ENCODE assay signal across 9 cellular contexts in genomic region chr13:110562696-110563462, GRCh38. TPM values are rescaled to one million over a fixed set of nuclear protein-coding genes. Genes with fewer than 3 reads are reported as not detected.
DNase-seq lines count a peak whose midpoint lies in the region; ATAC-seq and TF ChIP-seq lines count a peak whose summit lies in the region.
"Had no signal": no experiment of that assay in that cellular context is flagged by ENCODE, and none has a peak within 500 bp of the region (broad histone marks: within the 10 kb centered on the region; RNA-seq: fewer than 3 reads in every experiment).

No MANE protein-coding gene starts in this region.

- H3K36me3 ChIP-seq in heart right ventricle (peaks cover 0 to 4% (median 0%) of the 10 kb centered on the region in 9 donors), muscle layer of duodenum (ENCODE audit: control insufficient read depth in 1 of 2, insufficient read depth in 2 of 2, low read length in 2 of 2) (no peaks in the 10 kb centered on the region), vagina (no peaks in the 10 kb centered on the region)

- H3K4me3 ChIP-seq in heart right ventricle, result peak overlapping the region in 9 of 10 donors; percentile 63 to 97 (median 87)
- H3K4me3 ChIP-seq in muscle layer of duodenum (ENCODE audit: low read depth in 1 of 2, low read length in 2 of 2), result peak overlapping the region; percentile 89 to 91
- peak overlapping the region; percentile 76 to 97 for H3K4me3 ChIP-seq in vagina

- no peaks in the 10 kb centered on the region for H3K9me3 Mint-ChIP-seq in central memory CD8-positive, alpha-beta T cell

- 85 to 90% methylated on average over 17 of the region's 17 CpGs for WGBS in heart right ventricle, 2 donors

- H3K36me3 Mint-ChIP-seq in central memory CD8-positive, alpha-beta T cell (ENCODE audit: insufficient read depth), result peaks cover 5% of the 10 kb centered on the region

- peak overlapping the region; percentile 56 for H3K27ac Mint-ChIP-seq in central memory CD8-positive, alpha-beta T cell (ENCODE audit: low read depth)

- H3K27me3 ChIP-seq in heart right ventricle (no peaks in the 10 kb centered on the region), muscle layer of duodenum (ENCODE audit: low read depth, low read length) (no peaks in the 10 kb centered on the region), vagina (no peaks in the 10 kb centered on the region)

- H3K4me1 ChIP-seq in heart right ventricle (peaks cover 3 to 46% (median 35%) of the 10 kb centered on the region in 9 donors), muscle layer of duodenum (ENCODE audit: control insufficient read depth in 1 of 2, insufficient read depth in 2 of 2, low read length in 2 of 2) (peaks cover 0 to 20% of the 10 kb centered on the region in 2 donors), vagina (peaks cover 31% of the 10 kb centered on the region)

- H3K27ac ChIP-seq in heart right ventricle, result peak overlapping the region in 6 of 10 donors; percentile 93 to 98 (median 96)
- peak overlapping the region; percentile 90 for H3K27ac ChIP-seq in muscle layer of duodenum (ENCODE audit: low read length)
- H3K27ac ChIP-seq in vagina, result no peak overlapping the region

- peak overlapping the region; percentile 93 for H3K4me3 Mint-ChIP-seq in central memory CD8-positive, alpha-beta T cell

- TF ChIP-seq CTCF in heart right ventricle (IDR thresholded peaks at IDR 0.05), result no peak
- TF ChIP-seq CTCF in vagina (IDR thresholded peaks at IDR 0.05), result no peak

- no peak for TF ChIP-seq POLR2A in vagina (IDR thresholded peaks at IDR 0.05)

- ATAC-seq in heart right ventricle, result no peak
- ATAC-seq in left ventricle myocardium superior, result no peak
- ATAC-seq in central memory CD8-positive, alpha-beta T cell (replicated peaks; ENCODE audit: extremely low read depth, poor library complexity, severe bottlenecking), result no peak
- ATAC-seq in HG02840 (IDR thresholded peaks at IDR 0.05; ENCODE audit: low FRiP score, unreplicated experiment), result no peak

- H3K9me3 ChIP-seq in heart right ventricle (no peaks in the 10 kb centered on the region), muscle layer of duodenum (ENCODE audit: control insufficient read depth in 1 of 2, low read length in 2 of 2) (no peaks in the 10 kb centered on the region), vagina (no peaks in the 10 kb centered on the region)

- H3K27me3 Mint-ChIP-seq in central memory CD8-positive, alpha-beta T cell, result peaks cover 19% of the 10 kb centered on the region

- DNase-seq in heart right ventricle (no peak), left ventricle myocardium superior (no peak), vagina (ENCODE audit: extremely low spot score in 2 of 2) (no peak), HK-2 (ENCODE audit: unreplicated experiment) (no peak), AML-193 (lab: John Stamatoyannopoulos, UW) (no peak)
- DNase-seq in central memory CD8-positive, alpha-beta T cell (ENCODE audit: low spot score in 2 of 2), result no peak
- DNase-seq: NCI-H524 treated with DMSO at 0.1 percent for 48 hours had no signal

- intact Hi-C loops in heart right ventricle (cut with DNase I) (loop anchor here in 6 of 10 donors (5.0 to 10.0 kb wide), 7 partner anchors 36 to 338 kb away; partner anchors contain the start of gene NAXD (in 1 of the 6)), left ventricle myocardium superior (cut with micrococcal nuclease) (loop anchor here (10.0 kb wide), 1 partner anchor 58 kb away; no protein-coding TSS in a partner anchor), vagina (cut with DNase I) (no loop called here)

- H3K4me1 Mint-ChIP-seq in central memory CD8-positive, alpha-beta T cell, result peaks cover 18% of the 10 kb centered on the region

RNA-seq across cellular contexts. Expression of gene RAB20, which starts 1.4 kb away (rescaled TPM):
- total RNA-seq in heart right ventricle (10 to 100 TPM in 9 of 10 donors, 1 to 10 TPM in 1; 9.4 to 40.8 (median 12.5) TPM), left ventricle myocardium superior (10.3 TPM), vagina (15.2 TPM)
- polyA plus RNA-seq in heart right ventricle, result 10 to 100 TPM in 1 of 2 donors, 1 to 10 TPM in 1; 5.4 to 15.3 TPM

RNA-seq across cellular contexts. Expression of gene NAXD, which starts 52.5 kb away (rescaled TPM):
- total RNA-seq in heart right ventricle (10 to 100 TPM; 24.7 to 33.9 (median 27.8) TPM), left ventricle myocardium superior (30.1 TPM), vagina (17.2 TPM)
- 10 to 100 TPM; 22.1 to 43.4 TPM for polyA plus RNA-seq in heart right ventricle
